ENCODE assay signal across 16 cellular contexts in genomic region chr2:145682536-145683157, GRCh38.
DNase-seq lines count a peak whose midpoint lies in the region; ATAC-seq and TF ChIP-seq lines count a peak whose summit lies in the region.
"Had no signal": no experiment of that assay in that cellular context is flagged by ENCODE, and none has a peak within 500 bp of the region (broad histone marks: within the 10 kb centered on the region; RNA-seq: fewer than 3 reads in every experiment).

No MANE protein-coding gene starts in this region.

- H3K4me1 ChIP-seq in GM23248 (ENCODE audit: insufficient read depth) (peaks cover 15% of the 10 kb centered on the region), neural progenitor cell (no peaks in the 10 kb centered on the region), lower lobe of right lung (no peaks in the 10 kb centered on the region)
- H3K4me1 ChIP-seq: BLaER1 had no signal

- no peaks in the 10 kb centered on the region for H3K36me3 Mint-ChIP-seq in dendritic cell treated with granulocyte-macrophage colony-stimulating factor and Interleukin-4, amounts not matched to agents 40 ng/mL and 50 ng/mL, for 4 days (ENCODE audit: low read depth)
- no peaks in the 10 kb centered on the region for H3K36me3 Mint-ChIP-seq in neural progenitor cell
- H3K36me3 Mint-ChIP-seq: stimulated activated effector memory CD8-positive, alpha-beta T cell treated with anti-CD3 and anti-CD28 coated beads, Interleukin-12 subunit alpha, Interleukin-12 subunit beta, amount 100 ng/mL, for 72 hours had no signal

- H2AFZ ChIP-seq in GM23248, result peak overlapping the region; percentile 11; the same call in 1 of the 2 replicates
- no peak overlapping the region for H2AFZ ChIP-seq in neural progenitor cell (replicated peaks)

- no peak for ATAC-seq in lower lobe of right lung
- ATAC-seq: activated CD4-positive, CD25-positive, alpha-beta regulatory T cell treated with anti-CD3 and anti-CD28 coated beads, Interleukin-2, amount 50 U/mL, for 24 hours; stimulated activated effector memory CD8-positive, alpha-beta T cell treated with anti-CD3 and anti-CD28 coated beads, Interleukin-12 subunit alpha, Interleukin-12 subunit beta, amount 100 ng/mL, for 72 hours had no signal

- no peaks in the 10 kb centered on the region; the same call in 1 of the 2 replicates for H3K9me2 ChIP-seq in GM23248 (ENCODE audit: insufficient read depth)

- H3K27me3 ChIP-seq in GM23248 (replicated peaks; ENCODE audit: insufficient read depth) (no peaks in the 10 kb centered on the region), neural progenitor cell (no peaks in the 10 kb centered on the region), lower lobe of right lung (ENCODE audit: low read depth) (no peaks in the 10 kb centered on the region)
- H3K27me3 ChIP-seq: BLaER1, upper lobe of left lung had no signal

- H4K20me1 ChIP-seq in GM23248 (ENCODE audit: insufficient read depth) (no peaks in the 10 kb centered on the region), neural progenitor cell (ENCODE audit: low read depth) (no peaks in the 10 kb centered on the region)
- H4K20me1 ChIP-seq: BLaER1 had no signal

- H3K4me3 ChIP-seq in GM23248 (no peak overlapping the region), neural progenitor cell (no peak overlapping the region), lower lobe of right lung (no peak overlapping the region)
- H3K4me3 ChIP-seq: BLaER1, upper lobe of left lung had no signal

- intact Hi-C loops in dendritic cell treated with granulocyte-macrophage colony-stimulating factor and Interleukin-4, amounts not matched to agents 40 ng/mL and 50 ng/mL, for 4 days (cut with micrococcal nuclease), result no loop called here
- intact Hi-C loops in lower lobe of right lung (cut with DNase I), result no loop called here

- H3K4me1 Mint-ChIP-seq in dendritic cell treated with granulocyte-macrophage colony-stimulating factor and Interleukin-4, amounts not matched to agents 40 ng/mL and 50 ng/mL, for 4 days (ENCODE audit: low read depth), result peaks cover 26% of the 10 kb centered on the region
- peaks cover 10% of the 10 kb centered on the region for H3K4me1 Mint-ChIP-seq in neural progenitor cell
- H3K4me1 Mint-ChIP-seq: stimulated activated effector memory CD8-positive, alpha-beta T cell treated with anti-CD3 and anti-CD28 coated beads, Interleukin-12 subunit alpha, Interleukin-12 subunit beta, amount 100 ng/mL, for 72 hours had no signal

- H3K27me3 Mint-ChIP-seq in dendritic cell treated with granulocyte-macrophage colony-stimulating factor and Interleukin-4, amounts not matched to agents 40 ng/mL and 50 ng/mL, for 4 days, result no peaks in the 10 kb centered on the region
- H3K27me3 Mint-ChIP-seq in neural progenitor cell (ENCODE audit: insufficient read depth, low read depth), result no peaks in the 10 kb centered on the region

- H3K27ac ChIP-seq in GM23248 (no peak overlapping the region), neural progenitor cell (no peak overlapping the region), lower lobe of right lung (no peak overlapping the region)
- H3K27ac ChIP-seq: BLaER1, upper lobe of left lung had no signal

- H3K9me3 ChIP-seq in GM23248 (ENCODE audit: low read depth) (no peaks in the 10 kb centered on the region), neural progenitor cell (ENCODE audit: low read depth) (no peaks in the 10 kb centered on the region), lower lobe of right lung (no peaks in the 10 kb centered on the region)
- H3K9me3 ChIP-seq: BLaER1, upper lobe of left lung had no signal

- H3K79me2 ChIP-seq in GM23248 (ENCODE audit: insufficient read depth) (no peaks in the 10 kb centered on the region), neural progenitor cell (ENCODE audit: low read depth) (no peaks in the 10 kb centered on the region)

- H3K4me3 Mint-ChIP-seq in dendritic cell treated with granulocyte-macrophage colony-stimulating factor and Interleukin-4, amounts not matched to agents 40 ng/mL and 50 ng/mL, for 4 days, result no peak overlapping the region
- H3K4me3 Mint-ChIP-seq in neural progenitor cell, result no peak overlapping the region
- H3K4me3 Mint-ChIP-seq: stimulated activated effector memory CD8-positive, alpha-beta T cell treated with anti-CD3 and anti-CD28 coated beads, Interleukin-12 subunit alpha, Interleukin-12 subunit beta, amount 100 ng/mL, for 72 hours had no signal

- H3K9ac ChIP-seq in GM23248 (no peak overlapping the region), neural progenitor cell (no peak overlapping the region)
- H3K9ac ChIP-seq: BLaER1 had no signal

- peak overlapping the region; percentile 85 for H3K27ac Mint-ChIP-seq in dendritic cell treated with granulocyte-macrophage colony-stimulating factor and Interleukin-4, amounts not matched to agents 40 ng/mL and 50 ng/mL, for 4 days
- no peak overlapping the region for H3K27ac Mint-ChIP-seq in neural progenitor cell
- H3K27ac Mint-ChIP-seq: stimulated activated effector memory CD8-positive, alpha-beta T cell treated with anti-CD3 and anti-CD28 coated beads, Interleukin-12 subunit alpha, Interleukin-12 subunit beta, amount 100 ng/mL, for 72 hours had no signal

- H3K36me3 ChIP-seq in GM23248 (ENCODE audit: low read depth) (no peaks in the 10 kb centered on the region), neural progenitor cell (no peaks in the 10 kb centered on the region), lower lobe of right lung (no peaks in the 10 kb centered on the region)
- H3K36me3 ChIP-seq: BLaER1, upper lobe of left lung had no signal

- H3K4me2 ChIP-seq in GM23248 (ENCODE audit: unreplicated experiment), result no peak overlapping the region
- H3K4me2 ChIP-seq in neural progenitor cell, result no peak overlapping the region
- H3K4me2 ChIP-seq: BLaER1 had no signal

- peak; percentile 33 for DNase-seq in GM23248
- peak; percentile 64 for DNase-seq in NOMO-1 treated with dmso at 0.1 percent for 144 hours (lab: John Stamatoyannopoulos, UW; ENCODE audit: unreplicated experiment)
- peak; percentile 30 for DNase-seq in neural progenitor cell (ENCODE audit: low spot score)
- no peak for DNase-seq in lower lobe of right lung
- DNase-seq in NCI-H1105 (lab: John Stamatoyannopoulos, UW), result no peak
- DNase-seq in hepatic stellate cell (ENCODE audit: low spot score), result no peak
- DNase-seq: activated gamma-delta T cell treated with Interleukin-2 at 50 U/mL for 16 hours, DMS53, GOT3, islet precursor cell, NCI-H345, upper lobe of left lung had no signal

- TF ChIP-seq CTCF in neural progenitor cell (IDR thresholded peaks at IDR 0.05), result no peak
- TF ChIP-seq CTCF in lower lobe of right lung (IDR thresholded peaks at IDR 0.05), result no peak

- H3F3A ChIP-seq in GM23248 (ENCODE audit: insufficient read depth) (0 out of 2 replicates have a peak, but pooled peaks cover 5% of the 10 kb centered on the region), neural progenitor cell (ENCODE audit: low read depth) (no peaks in the 10 kb centered on the region)

- in situ Hi-C loops in GM23248 (cut with MboI), result no loop called here

- H3K9me3 Mint-ChIP-seq in dendritic cell treated with granulocyte-macrophage colony-stimulating factor and Interleukin-4, amounts not matched to agents 40 ng/mL and 50 ng/mL, for 4 days, result peaks cover 9% of the 10 kb centered on the region
- H3K9me3 Mint-ChIP-seq in neural progenitor cell, result no peaks in the 10 kb centered on the region
- H3K9me3 Mint-ChIP-seq: stimulated activated effector memory CD8-positive, alpha-beta T cell treated with anti-CD3 and anti-CD28 coated beads, Interleukin-12 subunit alpha, Interleukin-12 subunit beta, amount 100 ng/mL, for 72 hours had no signal

Comparison
In these comparisons a context has a peak if more than half of its experiments do, and no peak if none do; other contexts are left out.
1. DNase-seq: peak in GM23248 (single experiment), NOMO-1 treated with dmso at 0.1 percent for 144 hours (single experiment) and neural progenitor cell (single experiment); none in lower lobe of right lung (single experiment), NCI-H1105 (single experiment) and hepatic stellate cell (single experiment).